In genomic region chr20:46757754-46758678, GRCh38 we compare ENCODE assay signal across 8 cellular contexts. TPM values are rescaled to one million over a fixed set of nuclear protein-coding genes. Genes with fewer than 3 reads are reported as not detected.
DNase-seq lines count a peak whose midpoint lies in the region; ATAC-seq, FAIRE-seq and TF ChIP-seq lines count a peak whose summit lies in the region.

No MANE protein-coding gene starts in this region.

- H3K79me1 ChIP-seq in trophoblast cell (ENCODE audit: low read length): no peaks in the 10 kb centered on the region

- no peak overlapping the region for H3K4ac ChIP-seq in trophoblast cell (ENCODE audit: low read depth, low read length)

- no peak overlapping the region for H3K27ac ChIP-seq in PC-9
- H3K27ac ChIP-seq in trophoblast cell (ENCODE audit: low read depth, low read length): no peak overlapping the region
- H3K27ac ChIP-seq in uterus: no peak overlapping the region

- H3K4me1 ChIP-seq in PC-9 (replicated peaks; ENCODE audit: insufficient read depth) (no peaks in the 10 kb centered on the region), trophoblast cell (ENCODE audit: control insufficient read depth in 1 of 2, insufficient read depth in 2 of 2, low read length in 2 of 2) (no peaks in the 10 kb centered on the region), uterus (no peaks in the 10 kb centered on the region)

- WGBS in trophoblast cell (ENCODE audit: extremely low coverage, insufficient coverage, insufficient read length): no CpG with 5 or more reads among the region's 17 CpGs

- no peak overlapping the region for H2BK12ac ChIP-seq in trophoblast cell (ENCODE audit: low read length)

- no peaks in the 10 kb centered on the region for H3K27me3 ChIP-seq in PC-9 (ENCODE audit: insufficient read depth, low read depth)
- no peaks in the 10 kb centered on the region for H3K27me3 ChIP-seq in trophoblast cell (ENCODE audit: insufficient read depth, low read length)
- H3K27me3 ChIP-seq in uterus: no peaks in the 10 kb centered on the region

- H3K4me2 ChIP-seq in PC-9: no peak overlapping the region
- no peak overlapping the region for H3K4me2 ChIP-seq in trophoblast cell (ENCODE audit: low read length)

- POLR2A ChIA-PET in PC-9 (lab: Charles Lee; ENCODE audit: unreplicated experiment): interaction anchor here (0.6 kb wide), 1 partner anchor 233 kb away, joined by 4 read pairs; no protein-coding TSS in a partner anchor

- no peaks in the 10 kb centered on the region for H3K79me2 ChIP-seq in PC-9 (ENCODE audit: low read depth)
- no peaks in the 10 kb centered on the region for H3K79me2 ChIP-seq in trophoblast cell (ENCODE audit: control insufficient read depth, insufficient read depth, low read length, poor library complexity)

- no TSS peak for BruUV-seq in PC-9 (replicated peaks; lab: Mats Ljungman, UMichigan)

- FAIRE-seq in D721Med (lab: Jason Lieb, UNC): no peak

- ATAC-seq in HG03175 (IDR thresholded peaks at IDR 0.05; ENCODE audit: unreplicated experiment): no peak

- no peak overlapping the region for H3K18ac ChIP-seq in trophoblast cell (ENCODE audit: low read length)

- no peaks in the 10 kb centered on the region for H3F3A ChIP-seq in PC-9 (ENCODE audit: insufficient read depth, low read depth)

- no peak overlapping the region for H3K23ac ChIP-seq in trophoblast cell (ENCODE audit: low read length)

- no peak overlapping the region for H3K14ac ChIP-seq in trophoblast cell (ENCODE audit: low read length)

- CTCF ChIA-PET in PC-9 (lab: Charles Lee): interaction anchor here (0.6 to 1.0 kb wide), 3 partner anchors 56 to 393 kb away, joined by 3 to 8 read pairs (median 4); no protein-coding TSS in a partner anchor

- TF ChIP-seq CTCF in D721Med (IDR thresholded peaks at IDR 0.05; ENCODE audit: insufficient read depth, missing control alignments) (peak; percentile 96), PC-9 (conservative IDR thresholded peaks at IDR 0.05) (peak; percentile 100), fibroblast of villous mesenchyme (IDR thresholded peaks at IDR 0.05; ENCODE audit: insufficient read depth, low read depth, low read length) (peak; percentile 97), uterus (IDR thresholded peaks at IDR 0.05) (peak; percentile 71 to 84 (median 82))

- H3K9ac ChIP-seq in trophoblast cell (ENCODE audit: low read length): no peak overlapping the region

- no peak for TF ChIP-seq POLR2A in uterus (IDR thresholded peaks at IDR 0.05)

- H4K91ac ChIP-seq in trophoblast cell (ENCODE audit: low read depth, low read length): no peak overlapping the region

- no peaks in the 10 kb centered on the region for H3K9me2 ChIP-seq in PC-9 (ENCODE audit: insufficient read depth)

- no peak overlapping the region for H4K12ac ChIP-seq in trophoblast cell (ENCODE audit: low read depth, low read length)

- no peak overlapping the region for H3K4me3 ChIP-seq in PC-9
- H3K4me3 ChIP-seq in fibroblast of villous mesenchyme (ENCODE audit: low read depth, low read length): no peak overlapping the region
- H3K4me3 ChIP-seq in trophoblast cell (ENCODE audit: low read depth, low read length): no peak overlapping the region
- no peak overlapping the region for H3K4me3 ChIP-seq in uterus

- intact Hi-C loops in PC-9 (cut with micrococcal nuclease; ENCODE audit: unreplicated experiment): loop anchor here (1.0 to 10.0 kb wide), 5 partner anchors 392 to 1867 kb away; no protein-coding TSS in a partner anchor
- intact Hi-C loops in uterus (cut with DNase I; ENCODE audit: low total_unique reads): no loop called here

- H2AK5ac ChIP-seq in trophoblast cell (ENCODE audit: low read length): no peak overlapping the region

- no peak overlapping the region for H4K8ac ChIP-seq in trophoblast cell (ENCODE audit: low read depth, low read length)

- H3K36me3 ChIP-seq in PC-9 (ENCODE audit: low read depth) (no peaks in the 10 kb centered on the region), trophoblast cell (ENCODE audit: control insufficient read depth in 1 of 2, insufficient read depth in 2 of 2, low read length in 2 of 2) (no peaks in the 10 kb centered on the region), uterus (no peaks in the 10 kb centered on the region)

- H2AFZ ChIP-seq in PC-9: no peak overlapping the region
- H2AFZ ChIP-seq in trophoblast cell (ENCODE audit: insufficient read depth, low read length, poor library complexity): no peak overlapping the region

- no peak overlapping the region for H2BK5ac ChIP-seq in trophoblast cell (ENCODE audit: low read depth, low read length, poor library complexity)

- no peak overlapping the region for H2BK120ac ChIP-seq in trophoblast cell (ENCODE audit: insufficient read depth, low read length, poor library complexity)

- H3K9me3 ChIP-seq in PC-9 (ENCODE audit: insufficient read depth, low read depth): no peaks in the 10 kb centered on the region
- peaks cover 2% of the 10 kb centered on the region for H3K9me3 ChIP-seq in trophoblast cell (ENCODE audit: insufficient read depth, low read depth, low read length)
- no peaks in the 10 kb centered on the region for H3K9me3 ChIP-seq in uterus

- peak; percentile 36 for DNase-seq in D721Med (ENCODE audit: insufficient read length, low spot score)
- DNase-seq in KG1 (lab: John Stamatoyannopoulos, UW): peak; percentile 1
- DNase-seq in PC-9: peak; percentile 55 to 63
- peak; percentile 12 to 24 for DNase-seq in activated T-helper 1 cell treated with anti-CD3 and anti-CD28 coated beads, Interleukin-2, amount 50 U/mL, for 16 hours (ENCODE audit: low read depth in 1 of 2, low spot score in 1 of 2)
- peak; percentile 52 for DNase-seq in fibroblast of villous mesenchyme (ENCODE audit: low read depth)
- peak; percentile 25 to 71 for DNase-seq in trophoblast cell
- peak; percentile 34 to 55 for DNase-seq in uterus

- H4K20me1 ChIP-seq in PC-9 (ENCODE audit: insufficient read depth): no peaks in the 10 kb centered on the region

RNA-seq across cellular contexts. Expression of gene SLC2A10, which starts 48.6 kb away (rescaled TPM):
- 28.6 and 33.6 TPM in 2 replicates for total RNA-seq in PC-9 (2021)
- 45.4 and 52.7 TPM in 2 replicates for total RNA-seq in fibroblast of villous mesenchyme
- polyA plus RNA-seq in trophoblast cell (2013): 10.2 TPM in 2 replicates
- 10 to 100 TPM in 2 of 4 donors, 1 to 10 TPM in 2; 1.3 to 32.3 (median 12.6) TPM for total RNA-seq in uterus

Comparison
In these comparisons a context has a peak if more than half of its experiments do, and no peak if none do; other contexts are left out.
1. DNase-seq: peak in every context shown above with its lines; median percentile 59 in PC-9; 52 in fibroblast of villous mesenchyme; 48 in trophoblast cell; 44 in uterus; 36 in D721Med; 18 in activated T-helper 1 cell treated with anti-CD3 and anti-CD28 coated beads, Interleukin-2, amount 50 U/mL, for 16 hours; 1 in KG1.